Comparison of ENCODE assay signal across 8 cellular contexts in the genomic region with DNA sequence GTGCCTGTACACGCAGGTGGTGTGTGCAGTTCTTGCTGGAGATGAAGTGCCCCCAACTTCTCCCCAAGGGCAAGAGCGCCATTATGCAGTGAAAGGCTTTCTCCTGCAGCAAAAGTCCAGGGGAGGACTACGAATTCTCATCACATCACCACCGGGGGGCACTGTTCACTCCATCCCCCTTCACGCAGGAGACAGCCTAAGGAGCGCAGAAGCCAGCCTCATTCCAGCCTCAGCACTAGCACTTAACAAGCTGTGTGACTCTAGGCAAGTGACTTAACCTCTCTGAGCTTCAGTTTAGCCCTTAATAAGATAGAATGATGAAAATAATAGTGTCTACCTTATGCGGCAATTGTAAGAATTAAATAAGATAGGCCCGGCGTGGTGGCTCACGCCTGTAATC.
DNase-seq lines count a peak whose midpoint lies in the region; ATAC-seq and TF ChIP-seq lines count a peak whose summit lies in the region.

No MANE protein-coding gene starts in this region.

- peak; percentile 34 for TF ChIP-seq CTCF in MM.1S (IDR thresholded peaks at IDR 0.05; ENCODE audit: low read length)
- TF ChIP-seq CTCF in astrocyte of the spinal cord (IDR thresholded peaks at IDR 0.05; ENCODE audit: low read depth, low read length), result peak; percentile 55
- TF ChIP-seq CTCF in RWPE1 (conservative IDR thresholded peaks at IDR 0.05; ENCODE audit: low read depth), result no peak

- peaks cover 49% of the 10 kb centered on the region for H3K4me1 Mint-ChIP-seq in T-helper 2 cell treated with Interferon-gamma antibody and Interleukin-4, amounts not matched to agents 5 μg/mL and 100 μg/mL, for 36 hours (ENCODE audit: low read depth)
- peaks cover 39 to 58% of the 10 kb centered on the region in 2 donors for H3K4me1 Mint-ChIP-seq in stimulated activated naive B cell treated with anti-CD40 and anti-IgM and Interleukin-4, amounts not matched to agents 10 μg/mL and 1 μg/mL and 100 μg/mL, for 72 hours

- H3K79me2 ChIP-seq in MM.1S (ENCODE audit: low read length), result no peaks in the 10 kb centered on the region

- DNase-seq in GF-D8 (lab: John Stamatoyannopoulos, UW) (peak; percentile 11), MM.1S (peak; percentile 30), astrocyte of the spinal cord (ENCODE audit: low read depth, low spot score) (peak; percentile 37), left kidney (ENCODE audit: low read depth, low spot score) (peak; percentile 76), RWPE1 (ENCODE audit: low spot score) (no peak)
- DNase-seq in T-helper 2 cell treated with Interferon-gamma antibody and Interleukin-4, amounts not matched to agents 5 μg/mL and 100 μg/mL, for 36 hours (ENCODE audit: low spot score), result peak; percentile 33
- no peak for DNase-seq in stimulated activated naive B cell treated with anti-CD40 and anti-IgM and Interleukin-4, amounts not matched to agents 10 μg/mL and 1 μg/mL and 100 μg/mL, for 72 hours

- peak; percentile 66 to 72 for ATAC-seq in stimulated activated naive B cell treated with anti-CD40 and anti-IgM and Interleukin-4, amounts not matched to agents 10 μg/mL and 1 μg/mL and 100 μg/mL, for 72 hours (replicated peaks)
- no peak for ATAC-seq in HG03378 (IDR thresholded peaks at IDR 0.05; ENCODE audit: unreplicated experiment)

- H3K36me3 ChIP-seq in MM.1S (replicated peaks; ENCODE audit: insufficient read depth, low read length), result no peaks in the 10 kb centered on the region

- H3K36me3 Mint-ChIP-seq in T-helper 2 cell treated with Interferon-gamma antibody and Interleukin-4, amounts not matched to agents 5 μg/mL and 100 μg/mL, for 36 hours (ENCODE audit: low read depth), result peaks cover 50% of the 10 kb centered on the region
- H3K36me3 Mint-ChIP-seq in stimulated activated naive B cell treated with anti-CD40 and anti-IgM and Interleukin-4, amounts not matched to agents 10 μg/mL and 1 μg/mL and 100 μg/mL, for 72 hours, result peaks cover 35 to 67% of the 10 kb centered on the region in 2 donors

- H3K27me3 ChIP-seq in MM.1S (replicated peaks; ENCODE audit: insufficient read depth, low read length), result no peaks in the 10 kb centered on the region

- in situ Hi-C loops in astrocyte of the spinal cord (cut with HindIII; ENCODE audit: low sequenced_read_pairs), result no loop called here

- no peaks in the 10 kb centered on the region for H3K9me3 Mint-ChIP-seq in T-helper 2 cell treated with Interferon-gamma antibody and Interleukin-4, amounts not matched to agents 5 μg/mL and 100 μg/mL, for 36 hours
- H3K9me3 Mint-ChIP-seq in stimulated activated naive B cell treated with anti-CD40 and anti-IgM and Interleukin-4, amounts not matched to agents 10 μg/mL and 1 μg/mL and 100 μg/mL, for 72 hours, result no peaks in the 10 kb centered on the region

- H3K4me1 ChIP-seq in MM.1S (ENCODE audit: low read length), result no peaks in the 10 kb centered on the region

- H3K27ac Mint-ChIP-seq in T-helper 2 cell treated with Interferon-gamma antibody and Interleukin-4, amounts not matched to agents 5 μg/mL and 100 μg/mL, for 36 hours, result no peak overlapping the region
- no peak overlapping the region for H3K27ac Mint-ChIP-seq in stimulated activated naive B cell treated with anti-CD40 and anti-IgM and Interleukin-4, amounts not matched to agents 10 μg/mL and 1 μg/mL and 100 μg/mL, for 72 hours

- H3K4me3 Mint-ChIP-seq in T-helper 2 cell treated with Interferon-gamma antibody and Interleukin-4, amounts not matched to agents 5 μg/mL and 100 μg/mL, for 36 hours, result no peak overlapping the region
- no peak overlapping the region for H3K4me3 Mint-ChIP-seq in stimulated activated naive B cell treated with anti-CD40 and anti-IgM and Interleukin-4, amounts not matched to agents 10 μg/mL and 1 μg/mL and 100 μg/mL, for 72 hours

- H3K4me3 ChIP-seq in MM.1S (ENCODE audit: low read length), result no peak overlapping the region
- H3K4me3 ChIP-seq in astrocyte of the spinal cord (ENCODE audit: low read depth, low read length), result no peak overlapping the region

- no peaks in the 10 kb centered on the region for H4K20me1 ChIP-seq in MM.1S (ENCODE audit: insufficient read depth, low read length)

- H3K9ac ChIP-seq in MM.1S (ENCODE audit: low read length), result no peak overlapping the region

- H2AFZ ChIP-seq in MM.1S (ENCODE audit: low read length), result no peak overlapping the region

- CTCF ChIA-PET in RWPE1 (lab: Yijun Ruan, JAX), result no interaction called here

- no peaks in the 10 kb centered on the region for H3F3A ChIP-seq in MM.1S (ENCODE audit: insufficient read depth, low read length)

- POLR2A ChIA-PET in RWPE1 (lab: Yijun Ruan, JAX; ENCODE audit: low non-redundant PET), result interaction anchor here (0.7 kb wide), 1 partner anchor 18 kb away, joined by 5 read pairs; no protein-coding TSS in a partner anchor

- H3K27me3 Mint-ChIP-seq in T-helper 2 cell treated with Interferon-gamma antibody and Interleukin-4, amounts not matched to agents 5 μg/mL and 100 μg/mL, for 36 hours (ENCODE audit: low read depth), result no peaks in the 10 kb centered on the region
- no peaks in the 10 kb centered on the region for H3K27me3 Mint-ChIP-seq in stimulated activated naive B cell treated with anti-CD40 and anti-IgM and Interleukin-4, amounts not matched to agents 10 μg/mL and 1 μg/mL and 100 μg/mL, for 72 hours

- no peaks in the 10 kb centered on the region for H3K9me2 ChIP-seq in MM.1S (replicated peaks; ENCODE audit: insufficient read depth, low read length)

- H3K27ac ChIP-seq in MM.1S (ENCODE audit: low read length) (no peak overlapping the region), RWPE1 (no peak overlapping the region)

- no peak overlapping the region for H3K4me2 ChIP-seq in MM.1S (ENCODE audit: low read depth, low read length)

- H3K9me3 ChIP-seq in MM.1S (replicated peaks; ENCODE audit: insufficient read depth, low read length), result no peaks in the 10 kb centered on the region

Comparison
In these comparisons a context has a peak if more than half of its experiments do, and no peak if none do; other contexts are left out.
1. DNase-seq: peak in GF-D8 (single experiment), MM.1S (single experiment), T-helper 2 cell treated with Interferon-gamma antibody and Interleukin-4, amounts not matched to agents 5 μg/mL and 100 μg/mL, for 36 hours (single experiment), astrocyte of the spinal cord (single experiment) and left kidney (single experiment); none in stimulated activated naive B cell treated with anti-CD40 and anti-IgM and Interleukin-4, amounts not matched to agents 10 μg/mL and 1 μg/mL and 100 μg/mL, for 72 hours (single experiment) and RWPE1 (single experiment).